Comparison of ENCODE assay signal across 23 cellular contexts in genomic region chr15:25092661-25093060, GRCh38.
DNase-seq lines count a peak whose midpoint lies in the region; ATAC-seq and TF ChIP-seq lines count a peak whose summit lies in the region.
"Had no signal": no experiment of that assay in that cellular context is flagged by ENCODE, and none has a peak within 500 bp of the region (broad histone marks: within the 10 kb centered on the region; RNA-seq: fewer than 3 reads in every experiment).

No MANE protein-coding gene starts in this region.

- H3K27ac ChIP-seq in left ventricle myocardium inferior (replicated peaks) = peak overlapping the region; percentile 14
- H3K27ac ChIP-seq: PC-9 had no signal

- TF ChIP-seq CTCF in left ventricle myocardium inferior (IDR thresholded peaks at IDR 0.05; ENCODE audit: borderline replicate concordance) = no peak
- no peak for TF ChIP-seq CTCF in lower leg skin (IDR thresholded peaks at IDR 0.05)

- H3K4me1 ChIP-seq in left ventricle myocardium inferior = peaks cover 30% of the 10 kb centered on the region
- H3K4me1 ChIP-seq: BE2C had no signal

- WGBS in lower leg skin, 2 donors = 74 to 89% methylated on average over 2 of the region's 2 CpGs

- H3K36me3 ChIP-seq in left ventricle myocardium inferior = peaks cover 100% of the 10 kb centered on the region

- no peak for TF ChIP-seq POLR2A in lower leg skin (IDR thresholded peaks at IDR 0.05)

- intact Hi-C loops in left ventricle myocardium inferior (cut with micrococcal nuclease) = no loop called here
- intact Hi-C loops in Right ventricle myocardium inferior (cut with DNase I) = loop anchor here (10.0 kb wide), 1 partner anchor 78 kb away; no protein-coding TSS in a partner anchor
- intact Hi-C loops in lower leg skin (cut with DNase I; ENCODE audit: low total_unique reads) = no loop called here

- no peak for ATAC-seq in Right ventricle myocardium inferior
- no peak for ATAC-seq in HG02798 (IDR thresholded peaks at IDR 0.05; ENCODE audit: poor library complexity, unreplicated experiment)
- ATAC-seq in HG03097 (IDR thresholded peaks at IDR 0.05; ENCODE audit: low FRiP score, unreplicated experiment) = no peak
- ATAC-seq: GM23338, HCT116 had no signal

- DNase-seq in left ventricle myocardium inferior (no peak), Right ventricle myocardium inferior (ENCODE audit: missing footprints) (no peak), astrocyte of the hippocampus (ENCODE audit: low read depth, low spot score) (peak; percentile 57), kidney tubule cell (ENCODE audit: low spot score) (peak; percentile 9), lower leg skin (ENCODE audit: low spot score in 2 of 2) (no peak)
- no peak for DNase-seq in central memory CD4-positive, alpha-beta T cell
- DNase-seq: 8988T; BE2C; Calu3; CD4-positive, alpha-beta T cell; DMS79; GDM1; KG1; NCI-H1048; NCI-H146; NCI-H2081; NCI-H510A treated with DMSO at 0.1 percent for 48 hours; NCI-H82; PC-9 had no signal

- H3K4me3 ChIP-seq in left ventricle myocardium inferior (no peak overlapping the region), lower leg skin (ENCODE audit: low read depth, poor library complexity, severe bottlenecking) (no peak overlapping the region)
- H3K4me3 ChIP-seq: GM23338, PC-9 had no signal

- H3K9me3 ChIP-seq in left ventricle myocardium inferior (replicated peaks) = peaks cover 100% of the 10 kb centered on the region
- H3K9me3 ChIP-seq: BE2C had no signal

- H3K27me3 ChIP-seq in left ventricle myocardium inferior (ENCODE audit: low read depth) = no peaks in the 10 kb centered on the region
- H3K27me3 ChIP-seq: BE2C had no signal

Comparison
In these comparisons a context has a peak if more than half of its experiments do, and no peak if none do; other contexts are left out.
1. DNase-seq: peak in astrocyte of the hippocampus (single experiment) and kidney tubule cell (single experiment); none in left ventricle myocardium inferior (single experiment), Right ventricle myocardium inferior (single experiment), central memory CD4-positive, alpha-beta T cell (single experiment) and lower leg skin (0 of 2).